Comparison of ENCODE assay signal across 14 cellular contexts in genomic region chr6:34068462-34069044, GRCh38.
A peak's percentile ranks its signal among the peaks of the same experiment; 100 is the strongest.
DNase-seq lines count a peak whose midpoint lies in the region; ATAC-seq and TF ChIP-seq lines count a peak whose summit lies in the region.
"Had no signal": no experiment of that assay in that cellular context is flagged by ENCODE, and none has a peak within 500 bp of the region (broad histone marks: within the 10 kb centered on the region; RNA-seq: fewer than 3 reads in every experiment).

No MANE protein-coding gene starts in this region.

- no peak for TF ChIP-seq CTCF in glutamatergic neuron (IDR thresholded peaks at IDR 0.05; ENCODE audit: partially characterized antibody, unreplicated experiment)

- H3K4me3 ChIP-seq in H7 (ENCODE audit: insufficient read depth, low read depth, low read length), result no peak overlapping the region
- H3K4me3 ChIP-seq: BLaER1 treated with 17β-estradiol and CSF1 and Interleukin-3, amounts not matched to agents 10 nM and 100 nM had no signal

- no peak for ATAC-seq in T-cell (replicated peaks in 1 of 4)
- ATAC-seq: T-helper 17 cell had no signal

- peaks cover 40% of the 10 kb centered on the region for H3K4me1 Mint-ChIP-seq in glutamatergic neuron (ENCODE audit: low read depth, unreplicated experiment)
- no peaks in the 10 kb centered on the region for H3K4me1 Mint-ChIP-seq in T-cell
- H3K4me1 Mint-ChIP-seq: CD8-positive, alpha-beta memory T cell; T-helper 17 cell had no signal

- H3K36me3 Mint-ChIP-seq in glutamatergic neuron (ENCODE audit: unreplicated experiment) (no peaks in the 10 kb centered on the region), T-cell (no peaks in the 10 kb centered on the region)
- H3K36me3 Mint-ChIP-seq: CD8-positive, alpha-beta memory T cell had no signal

- no peaks in the 10 kb centered on the region for H3K36me3 ChIP-seq in H7 (replicated peaks; ENCODE audit: control insufficient read depth, insufficient read depth, low read length)
- H3K36me3 ChIP-seq: BLaER1 treated with 17β-estradiol and CSF1 and Interleukin-3, amounts not matched to agents 10 nM and 100 nM had no signal

- POLR2A ChIA-PET in T-cell (lab: Charles Lee), result no interaction called here

- H3K4me3 Mint-ChIP-seq in glutamatergic neuron (ENCODE audit: unreplicated experiment) (no peak overlapping the region), T-cell (no peak overlapping the region)
- H3K4me3 Mint-ChIP-seq: CD8-positive, alpha-beta memory T cell; T-helper 17 cell had no signal

- H3K9me3 Mint-ChIP-seq in glutamatergic neuron (ENCODE audit: unreplicated experiment) (peaks cover 22% of the 10 kb centered on the region), T-cell (no peaks in the 10 kb centered on the region)
- H3K9me3 Mint-ChIP-seq: CD8-positive, alpha-beta memory T cell had no signal

- H3K27me3 Mint-ChIP-seq in glutamatergic neuron (ENCODE audit: unreplicated experiment), result peaks cover 17% of the 10 kb centered on the region
- peaks cover 10 to 13% of the 10 kb centered on the region in 2 donors for H3K27me3 Mint-ChIP-seq in T-cell

- H3K27me3 ChIP-seq in H7 (ENCODE audit: control insufficient read depth, insufficient read depth, low read length), result no peaks in the 10 kb centered on the region

- peak; percentile 19 for DNase-seq in DMS53 (lab: John Stamatoyannopoulos, UW)
- no peak for DNase-seq in DMS53 treated with DMSO at 0.1 percent for 48 hours (lab: John Stamatoyannopoulos, UW; ENCODE audit: unreplicated experiment)
- DNase-seq in H7, result peak; percentile 81
- DNase-seq in NCI-H510A treated with DMSO at 0.1 percent for 48 hours (lab: John Stamatoyannopoulos, UW), result peak; percentile 55
- no peak for DNase-seq in glutamatergic neuron
- no peak for DNase-seq in ureter (ENCODE audit: low spot score)
- no peak for DNase-seq in NOMO-1 treated with DMSO at 0.1 percent for 48 hours (lab: John Stamatoyannopoulos, UW; ENCODE audit: unreplicated experiment)
- DNase-seq in T-cell, result no peak
- DNase-seq: 8988T; CD8-positive, alpha-beta memory T cell; KG1; SHP77 treated with DMSO at 0.1 percent for 48 hours; T-helper 17 cell had no signal

- H3K27ac Mint-ChIP-seq in glutamatergic neuron (ENCODE audit: unreplicated experiment) (peak overlapping the region; percentile 8), T-cell (no peak overlapping the region)
- H3K27ac Mint-ChIP-seq: CD8-positive, alpha-beta memory T cell; T-helper 17 cell had no signal

- CTCF ChIA-PET in T-cell (lab: Charles Lee), result interaction anchor here in 1 of 2 donors (1.0 kb wide), 1 partner anchor 15 kb away, joined by 3 read pairs; no protein-coding TSS in a partner anchor

Comparison
In these comparisons a context has a peak if more than half of its experiments do, and no peak if none do; other contexts are left out.
1. DNase-seq: peak in DMS53 (single experiment), H7 (single experiment) and NCI-H510A treated with DMSO at 0.1 percent for 48 hours (single experiment); none in DMS53 treated with DMSO at 0.1 percent for 48 hours (single experiment), glutamatergic neuron (single experiment), ureter (single experiment), NOMO-1 treated with DMSO at 0.1 percent for 48 hours (single experiment) and T-cell (0 of 34).